14 cellular contexts compared by ENCODE assay signal in genomic region chr7:2629740-2630681, GRCh38. TPM values are rescaled to one million over a fixed set of nuclear protein-coding genes. Genes with fewer than 3 reads are reported as not detected.
DNase-seq lines count a peak whose midpoint lies in the region; TF ChIP-seq lines count a peak whose summit lies in the region.
"Had no signal": no experiment of that assay in that cellular context is flagged by ENCODE, and none has a peak within 500 bp of the region (broad histone marks: within the 10 kb centered on the region; RNA-seq: fewer than 3 reads in every experiment).

No MANE protein-coding gene starts in this region.

- intact Hi-C loops in Calu3 (cut with micrococcal nuclease; ENCODE audit: unreplicated experiment) = loop anchor here (5.0 kb wide), 1 partner anchor 58 kb away; no protein-coding TSS in a partner anchor

- H3K4me3 ChIP-seq in duodenal mucosa (ENCODE audit: low read depth in 1 of 2, low read length in 2 of 2) = peak overlapping the region; percentile 8 to 28
- H3K4me3 ChIP-seq: BLaER1 treated with 17β-estradiol and CSF1 and Interleukin-3, amounts not matched to agents 10 nM and 100 nM; ovary had no signal

- H3K9ac ChIP-seq in duodenal mucosa (ENCODE audit: low read depth in 1 of 2, low read length in 2 of 2) = peak overlapping the region in 1 of 2 donors; percentile 32

- H3K4me3 Mint-ChIP-seq in Calu3 (ENCODE audit: low read depth, unreplicated experiment) (no peak overlapping the region), neural crest cell (peak overlapping the region; percentile 23)

- no peak for TF ChIP-seq CTCF in Calu3 (IDR thresholded peaks at IDR 0.05; ENCODE audit: unreplicated experiment)
- TF ChIP-seq CTCF in neural crest cell (conservative IDR thresholded peaks at IDR 0.05) = no peak

- H3K27ac ChIP-seq in duodenal mucosa (ENCODE audit: low read depth, low read length) = peak overlapping the region; percentile 63

- no peaks in the 10 kb centered on the region for H3K27me3 Mint-ChIP-seq in Calu3 (ENCODE audit: unreplicated experiment)
- H3K27me3 Mint-ChIP-seq in neural crest cell (ENCODE audit: low read depth) = no peaks in the 10 kb centered on the region

- DNase-seq in Calu3 (peak; percentile 57), NCI-H2029 treated with DMSO at 0.1 percent for 48 hours (lab: John Stamatoyannopoulos, UW) (peak; percentile 31), neural crest cell (ENCODE audit: low read depth, low spot score) (no peak), ureter (ENCODE audit: low spot score) (no peak), NAMALWA (ENCODE audit: low spot score) (no peak), NCI-H748 treated with DMSO at 0.1 percent for 48 hours (lab: John Stamatoyannopoulos, UW) (no peak), HUDEP-2 (lab: John Stamatoyannopoulos, UW; ENCODE audit: unreplicated experiment in 76 of 76) (no peak)
- DNase-seq: activated CD8-positive, alpha-beta memory T cell treated with anti-CD3 and anti-CD28 coated beads, Interleukin-2, amount 50 U/mL, for 48 hours; erythroblast; NCI-H1048; ovary had no signal

- no peaks in the 10 kb centered on the region for H3K9me3 ChIP-seq in duodenal mucosa (ENCODE audit: control insufficient read depth in 1 of 2, low read length in 2 of 2)
- H3K9me3 ChIP-seq: BLaER1 treated with 17β-estradiol and CSF1 and Interleukin-3, amounts not matched to agents 10 nM and 100 nM; ovary had no signal

- CTCF ChIA-PET in Calu3 (lab: Charles Lee) = interaction anchor here (0.6 to 2.0 kb wide), 6 partner anchors 9 to 476 kb away, joined by 3 to 7 read pairs (median 4); no protein-coding TSS in a partner anchor

- H3K27me3 ChIP-seq in duodenal mucosa (ENCODE audit: control insufficient read depth in 1 of 2, insufficient read depth in 2 of 2, low read length in 2 of 2) = no peaks in the 10 kb centered on the region
- H3K27me3 ChIP-seq: BLaER1 treated with 17β-estradiol and CSF1 and Interleukin-3, amounts not matched to agents 10 nM and 100 nM; ovary had no signal

- H3K36me3 Mint-ChIP-seq in Calu3 (ENCODE audit: insufficient read depth, unreplicated experiment) = peaks cover 50% of the 10 kb centered on the region
- H3K36me3 Mint-ChIP-seq in neural crest cell (ENCODE audit: low read depth) = no peaks in the 10 kb centered on the region

- H3K4me1 ChIP-seq in duodenal mucosa (ENCODE audit: control insufficient read depth in 1 of 2, insufficient read depth in 2 of 2, low read length in 2 of 2) = peaks cover 39 to 41% of the 10 kb centered on the region in 2 donors

- no peaks in the 10 kb centered on the region for H3K9me3 Mint-ChIP-seq in Calu3 (ENCODE audit: low read depth, unreplicated experiment)
- no peaks in the 10 kb centered on the region for H3K9me3 Mint-ChIP-seq in neural crest cell
- H3K9me3 Mint-ChIP-seq: T-helper 2 cell treated with Interferon-gamma antibody and Interleukin-4, amounts not matched to agents 5 μg/mL and 100 μg/mL, for 36 hours had no signal

- no peaks in the 10 kb centered on the region for H3K36me3 ChIP-seq in duodenal mucosa (ENCODE audit: control insufficient read depth in 1 of 2, insufficient read depth in 2 of 2, low read length in 2 of 2)
- H3K36me3 ChIP-seq: ovary had no signal

- peaks cover 48% of the 10 kb centered on the region for H3K4me1 Mint-ChIP-seq in Calu3 (ENCODE audit: low read depth, unreplicated experiment)
- peaks cover 30% of the 10 kb centered on the region for H3K4me1 Mint-ChIP-seq in neural crest cell

- H3K27ac Mint-ChIP-seq in Calu3 (ENCODE audit: unreplicated experiment) (peak overlapping the region; percentile 23), neural crest cell (ENCODE audit: unreplicated experiment) (no peak overlapping the region)

- no TSS peak for BruUV-seq in Calu3 (replicated peaks; lab: Mats Ljungman, UMichigan)

RNA-seq across cellular contexts. Expression of gene TTYH3, which starts 1.8 kb away (rescaled TPM):
- 167 and 187 TPM in 2 replicates for total RNA-seq in Calu3 (2022)
- 225 and 237 TPM in 2 replicates for total RNA-seq in neural crest cell
- 32.3 TPM for total RNA-seq in ureter

RNA-seq across cellular contexts. Expression of gene AMZ1, which starts 58.0 kb away (rescaled TPM):
- total RNA-seq in Calu3 (2022) (0.12 and 0.44 TPM in 2 replicates), neural crest cell (not detected in 2 replicates), ureter (0.23 TPM)

Comparison
In these comparisons a context has a peak if more than half of its experiments do, and no peak if none do; other contexts are left out.
1. DNase-seq: peak in Calu3 (single experiment) and NCI-H2029 treated with DMSO at 0.1 percent for 48 hours (single experiment); none in neural crest cell (single experiment), ureter (single experiment), NAMALWA (single experiment), NCI-H748 treated with DMSO at 0.1 percent for 48 hours (single experiment) and HUDEP-2 (0 of 76).